22 cellular contexts compared by ENCODE assay signal in the genomic region with DNA sequence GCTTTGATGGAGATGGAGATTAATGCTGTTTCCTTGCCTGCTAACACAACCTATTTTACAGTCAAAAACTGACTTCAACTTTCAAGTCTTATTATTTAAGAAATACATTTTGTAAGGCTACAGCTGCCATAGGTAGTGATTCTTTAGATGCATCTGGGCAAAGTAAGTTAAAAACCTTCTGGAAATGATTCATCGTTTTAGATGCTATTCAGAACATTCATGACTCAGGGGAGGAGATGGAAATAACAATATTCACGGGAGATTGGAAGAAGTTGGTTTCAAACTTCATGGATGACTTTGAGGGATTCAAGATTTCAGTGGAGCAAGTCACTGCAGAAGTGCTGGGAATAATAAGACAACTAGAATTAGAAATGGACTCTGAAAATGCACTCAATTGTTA.
DNase-seq lines count a peak whose midpoint lies in the region; ATAC-seq, FAIRE-seq and TF ChIP-seq lines count a peak whose summit lies in the region.
"Had no signal": no experiment of that assay in that cellular context is flagged by ENCODE, and none has a peak within 500 bp of the region (broad histone marks: within the 10 kb centered on the region; RNA-seq: fewer than 3 reads in every experiment).

No MANE protein-coding gene starts in this region.

- ATAC-seq in HG02981 (IDR thresholded peaks at IDR 0.05; ENCODE audit: unreplicated experiment), result no peak
- ATAC-seq: HCT116 had no signal

- H3K4me3 ChIP-seq in adipocyte (ENCODE audit: low read length), result no peak overlapping the region
- H3K4me3 ChIP-seq: BLaER1 had no signal

- no peak for TF ChIP-seq POLR2A in H54 (IDR thresholded peaks at IDR 0.05; ENCODE audit: low read depth, low read length)

- DNase-seq in HT1080 (ENCODE audit: low read depth) (peak; percentile 14), adipocyte (ENCODE audit: low read depth) (peak; percentile 21), dermis blood vessel endothelial cell (peak; percentile 54), non-pigmented ciliary epithelial cell (ENCODE audit: low read depth) (peak; percentile 42), H54 (ENCODE audit: insufficient read length, low spot score) (no peak), frontal cortex (ENCODE audit: low spot score in 2 of 2) (no peak)
- DNase-seq: ACHN; CD4-positive, alpha-beta T cell; COR-L47; GOT3; NCI-H1694; NCI-H2081 treated with DMSO at 0.1 percent for 48 hours; NCI-H2171 treated with DMSO at 0.1 percent for 48 hours; NCI-H446; NCI-H526; Right ventricle myocardium superior had no signal

- H3K4me1 ChIP-seq in adipocyte (ENCODE audit: control insufficient read depth, insufficient read depth, low read length), result peaks cover 4% of the 10 kb centered on the region

- H3K9ac ChIP-seq in adipocyte (ENCODE audit: low read length), result no peak overlapping the region
- H3K9ac ChIP-seq: BLaER1 had no signal

- no peaks in the 10 kb centered on the region for H3K27me3 ChIP-seq in adipocyte (replicated peaks; ENCODE audit: control insufficient read depth, insufficient read depth, low read length)
- H3K27me3 ChIP-seq: BLaER1 had no signal

- FAIRE-seq in H54 (lab: Jason Lieb, UNC) (no peak), frontal cortex (lab: Jason Lieb, UNC) (no peak)
- FAIRE-seq: G401.6, GM12892, RCC 7860 had no signal

- H3K9me3 ChIP-seq in adipocyte (ENCODE audit: control insufficient read depth, low read length), result peaks cover 7% of the 10 kb centered on the region

- no peaks in the 10 kb centered on the region for H3K36me3 ChIP-seq in adipocyte (ENCODE audit: control insufficient read depth, insufficient read depth, low read length, severe bottlenecking)
- H3K36me3 ChIP-seq: BLaER1 had no signal

Comparison
In these comparisons a context has a peak if more than half of its experiments do, and no peak if none do; other contexts are left out.
1. DNase-seq: peak in HT1080 (single experiment), adipocyte (single experiment), dermis blood vessel endothelial cell (single experiment) and non-pigmented ciliary epithelial cell (single experiment); none in H54 (single experiment) and frontal cortex (0 of 2).